ENCODE assay signal across 8 cellular contexts in genomic region chr20:6008254-6008653, GRCh38. TPM values are rescaled to one million over a fixed set of nuclear protein-coding genes. Genes with fewer than 3 reads are reported as not detected.
DNase-seq lines count a peak whose midpoint lies in the region; ATAC-seq and TF ChIP-seq lines count a peak whose summit lies in the region.

No MANE protein-coding gene starts in this region.

- H3K9me3 Mint-ChIP-seq in neural progenitor cell, result no peaks in the 10 kb centered on the region

- H3K9me3 ChIP-seq in SK-N-SH, result no peaks in the 10 kb centered on the region
- H3K9me3 ChIP-seq in neural progenitor cell (ENCODE audit: low read depth), result no peaks in the 10 kb centered on the region

- H3K4me2 ChIP-seq in SK-N-SH (peak overlapping the region; percentile 83), neural progenitor cell (peak overlapping the region; percentile 98)

- peak overlapping the region; percentile 35 for H3K4me3 Mint-ChIP-seq in neural progenitor cell

- no peak overlapping the region for H2AFZ ChIP-seq in SK-N-SH (ENCODE audit: low read depth)
- no peak overlapping the region for H2AFZ ChIP-seq in neural progenitor cell (replicated peaks)

- DNase-seq in SK-N-SH, result no peak
- DNase-seq in RWPE1 (ENCODE audit: low spot score), result peak; percentile 86
- peak; percentile 97 for DNase-seq in fibroblast of mammary gland (ENCODE audit: low read depth)
- peak; percentile 16 for DNase-seq in neural progenitor cell (ENCODE audit: low spot score)

- H3K4me3 ChIP-seq in SK-N-SH (ENCODE audit: low read depth in 2 of 2, low read length in 1 of 2), result peak overlapping the region; percentile 89 to 91; a peak in 2 of 4 replicates
- peak overlapping the region; percentile 67 for H3K4me3 ChIP-seq in fibroblast of mammary gland (ENCODE audit: control insufficient read depth, low read depth, low read length)
- no peak overlapping the region for H3K4me3 ChIP-seq in neural progenitor cell

- CTCF ChIA-PET in SK-N-SH (lab: Yijun Ruan, JAX) (interaction anchor here (2.8 kb wide), 1 partner anchor 66 kb away, joined by 9 read pairs; no protein-coding TSS in a partner anchor), RWPE1 (lab: Yijun Ruan, JAX) (interaction anchor here (1.0 kb wide), 1 partner anchor 14 kb away, joined by 4 read pairs; no protein-coding TSS in a partner anchor)

- 41% methylated on average over 5 of the region's 5 CpGs for WGBS in SK-N-SH (ENCODE audit: low lambda C conversion rate)

- peaks cover 22% of the 10 kb centered on the region for H3F3A ChIP-seq in SK-N-SH (replicated peaks; ENCODE audit: insufficient read depth)
- peaks cover 22% of the 10 kb centered on the region for H3F3A ChIP-seq in neural progenitor cell (ENCODE audit: low read depth)

- TF ChIP-seq CTCF in SK-N-SH (IDR thresholded peaks at IDR 0.05) (no peak), RWPE1 (conservative IDR thresholded peaks at IDR 0.05; ENCODE audit: low read depth) (no peak), fibroblast of mammary gland (conservative IDR thresholded peaks at IDR 0.05; ENCODE audit: control insufficient read depth, insufficient read depth, low read depth, low read length) (no peak), neural progenitor cell (IDR thresholded peaks at IDR 0.05) (no peak)

- H3K27me3 Mint-ChIP-seq in neural progenitor cell (ENCODE audit: insufficient read depth, low read depth), result no peaks in the 10 kb centered on the region

- H3K79me2 ChIP-seq in SK-N-SH (ENCODE audit: insufficient read depth) (peaks cover 57% of the 10 kb centered on the region), neural progenitor cell (ENCODE audit: low read depth) (peaks cover 55% of the 10 kb centered on the region)

- no peaks in the 10 kb centered on the region for H3K9me2 ChIP-seq in SK-N-SH

- H3K27me3 ChIP-seq in SK-N-SH (ENCODE audit: insufficient read depth) (no peaks in the 10 kb centered on the region), neural progenitor cell (no peaks in the 10 kb centered on the region)

- H3K9ac ChIP-seq in SK-N-SH (no peak overlapping the region; the same call in 1 of the 2 replicates), neural progenitor cell (no peak overlapping the region)

- POLR2A ChIA-PET in SK-N-SH (lab: Yijun Ruan, JAX), result no interaction called here
- POLR2A ChIA-PET in RWPE1 (lab: Yijun Ruan, JAX; ENCODE audit: low non-redundant PET), result no interaction called here

- H3K4me1 ChIP-seq in SK-N-SH (ENCODE audit: control insufficient read depth in 1 of 2, insufficient read depth in 2 of 2, low read depth in 1 of 2, low read length in 1 of 2) (peaks cover 16 to 17% of the 10 kb centered on the region in 2 experiments; a peak in 3 of 4 replicates), neural progenitor cell (peaks cover 24% of the 10 kb centered on the region)

- ATAC-seq in SK-N-SH treated with all-trans-retinoic acid at 6 μM for 48 hours (no peak), HG02763 (IDR thresholded peaks at IDR 0.05; ENCODE audit: unreplicated experiment) (no peak), GM18519 (IDR thresholded peaks at IDR 0.05; ENCODE audit: low FRiP score, unreplicated experiment) (no peak), GM19463 (IDR thresholded peaks at IDR 0.05; ENCODE audit: unreplicated experiment) (no peak)

- H3K36me3 ChIP-seq in SK-N-SH (replicated peaks in 1 of 2; ENCODE audit: control insufficient read depth in 1 of 2, insufficient read depth in 2 of 2, low read length in 1 of 2), result peaks cover 24 to 25% of the 10 kb centered on the region in 2 experiments
- H3K36me3 ChIP-seq in neural progenitor cell, result peaks cover 4% of the 10 kb centered on the region

- no peak overlapping the region for H3K27ac Mint-ChIP-seq in neural progenitor cell

- peaks cover 14% of the 10 kb centered on the region for H3K36me3 Mint-ChIP-seq in neural progenitor cell

- peaks cover 19% of the 10 kb centered on the region for H4K20me1 ChIP-seq in SK-N-SH (ENCODE audit: insufficient read depth)
- peaks cover 25% of the 10 kb centered on the region for H4K20me1 ChIP-seq in neural progenitor cell (ENCODE audit: low read depth)

- H3K27ac ChIP-seq in SK-N-SH (ENCODE audit: low read depth in 2 of 2, low read length in 1 of 2) (no peak overlapping the region; a peak in 1 of 4 replicates), RWPE1 (no peak overlapping the region), neural progenitor cell (no peak overlapping the region)

- no peak for TF ChIP-seq RAD21 in SK-N-SH (IDR thresholded peaks at IDR 0.05; ENCODE audit: low read length)

- H3K4me1 Mint-ChIP-seq in neural progenitor cell, result peaks cover 29% of the 10 kb centered on the region

- TF ChIP-seq EP300 in SK-N-SH (IDR thresholded peaks at IDR 0.05; ENCODE audit: borderline replicate concordance in 1 of 2, low read depth in 1 of 2, low read length in 1 of 2), result no peak

TF ChIP-seq in SK-N-SH, 30 proteins besides CTCF, POLR2A, EP300 and RAD21:
- TF ChIP-seq JUND (IDR thresholded peaks at IDR 0.05) (peak; percentile 28; the same call in 1 of the 2 replicates), TCF12 (IDR thresholded peaks at IDR 0.05) (peak; percentile 39), GABPA (IDR thresholded peaks at IDR 0.05; ENCODE audit: low read depth) (no peak), FOXM1 (IDR thresholded peaks at IDR 0.05; ENCODE audit: low read depth) (no peak), TEAD4 (IDR thresholded peaks at IDR 0.05; ENCODE audit: borderline replicate concordance, insufficient read depth) (no peak), CHD2 (IDR thresholded peaks at IDR 0.05; ENCODE audit: low read length, partially characterized antibody) (no peak), MEF2A (IDR thresholded peaks at IDR 0.05; ENCODE audit: borderline replicate concordance, low read depth) (no peak), NFIC (IDR thresholded peaks at IDR 0.05; ENCODE audit: borderline replicate concordance) (peak; percentile 56), PBX3 (IDR thresholded peaks at IDR 0.05) (peak; percentile 46), FOSL2 (IDR thresholded peaks at IDR 0.05; ENCODE audit: borderline replicate concordance, low read depth) (0 out of 2 replicates have a peak, but pooled peaks have one; percentile 18), RXRA (IDR thresholded peaks at IDR 0.05; ENCODE audit: borderline replicate concordance, low read depth) (no peak)

TF ChIP-seq in SK-N-SH treated with all-trans-retinoic acid at 6 μM for 48 hours, 23 proteins besides CTCF, POLR2A, EP300 and RAD21 (continues in another document):
- TF ChIP-seq ZFP30 (CRISPR knock-in tag; IDR thresholded peaks at IDR 0.05) (no peak), ZNF8 (CRISPR knock-in tag; IDR thresholded peaks at IDR 0.05) (no peak), POU6F1 (CRISPR knock-in tag; IDR thresholded peaks at IDR 0.05; ENCODE audit: borderline replicate concordance, low read depth) (no peak), ARNTL (CRISPR knock-in tag; IDR thresholded peaks at IDR 0.05; ENCODE audit: borderline replicate concordance, low read depth) (no peak), PPARA (CRISPR knock-in tag; IDR thresholded peaks at IDR 0.05; ENCODE audit: borderline replicate concordance) (no peak), GLIS3 (CRISPR knock-in tag; IDR thresholded peaks at IDR 0.05) (no peak), CREB5 (CRISPR knock-in tag; IDR thresholded peaks at IDR 0.05; ENCODE audit: low read depth) (no peak), SNAI2 (CRISPR knock-in tag; IDR thresholded peaks at IDR 0.05) (no peak)

RNA-seq across cellular contexts. Expression of gene CRLS1, which starts 2.3 kb away (rescaled TPM):
- 32.7 and 53.1 TPM in 2 replicates for polyA plus RNA-seq in SK-N-SH (2012; rRNA removed)
- 43.1 and 45.4 TPM in 2 replicates for polyA plus RNA-seq in SK-N-SH (2012; cell fraction: cytosol; rRNA removed)
- polyA plus RNA-seq in SK-N-SH (2012; cell fraction: nucleus; rRNA removed), result 26.4 and 47.1 TPM in 2 replicates
- total RNA-seq in neural progenitor cell (ENCODE audit: low replicate concordance), result 46.0 and 67.9 TPM in 2 replicates

RNA-seq across cellular contexts. Expression of gene LRRN4, which starts 45.6 kb away (rescaled TPM):
- 0.05 TPM in 1 of 2 replicates, not detected in the other for polyA plus RNA-seq in SK-N-SH (2012; rRNA removed)
- 0.01 and 0.03 TPM in 2 replicates for polyA plus RNA-seq in SK-N-SH (2012; cell fraction: cytosol; rRNA removed)
- polyA plus RNA-seq in SK-N-SH (2012; cell fraction: nucleus; rRNA removed), result 0.05 and 0.06 TPM in 2 replicates
- not detected in 2 replicates for total RNA-seq in neural progenitor cell (ENCODE audit: low replicate concordance)

RNA-seq across cellular contexts. Expression of gene MCM8, which starts 57.8 kb away (rescaled TPM):
- 4.0 and 5.9 TPM in 2 replicates for polyA plus RNA-seq in SK-N-SH (2012; rRNA removed)
- polyA plus RNA-seq in SK-N-SH (2012; cell fraction: cytosol; rRNA removed), result 6.7 and 6.9 TPM in 2 replicates
- 2.9 and 4.9 TPM in 2 replicates for polyA plus RNA-seq in SK-N-SH (2012; cell fraction: nucleus; rRNA removed)
- 32.1 and 45.2 TPM in 2 replicates for total RNA-seq in neural progenitor cell (ENCODE audit: low replicate concordance)

RNA-seq across cellular contexts. Expression of gene TRMT6, which starts 57.9 kb away (rescaled TPM):
- polyA plus RNA-seq in SK-N-SH (2012; rRNA removed), result 16.1 and 16.8 TPM in 2 replicates
- 18.9 and 23.5 TPM in 2 replicates for polyA plus RNA-seq in SK-N-SH (2012; cell fraction: cytosol; rRNA removed)
- 7.9 and 13.8 TPM in 2 replicates for polyA plus RNA-seq in SK-N-SH (2012; cell fraction: nucleus; rRNA removed)
- 10.7 and 11.1 TPM in 2 replicates for total RNA-seq in neural progenitor cell (ENCODE audit: low replicate concordance)
